ENCODE assay signal across 15 cellular contexts in genomic region chr18:21933931-21934765, GRCh38.
"Had no signal": no experiment of that assay in that cellular context is flagged by ENCODE, and none has a peak within 500 bp of the region (broad histone marks: within the 10 kb centered on the region; RNA-seq: fewer than 3 reads in every experiment).

No MANE protein-coding gene starts in this region.

- H3K27ac ChIP-seq: breast epithelium, heart left ventricle, pancreas, testis had no signal

- H3K9me3 ChIP-seq: breast epithelium, heart left ventricle, pancreas, testis had no signal

- H3K4me1 ChIP-seq: breast epithelium, heart left ventricle, pancreas, testis had no signal

- DNase-seq: activated CD4-positive, alpha-beta memory T cell treated with anti-CD3 and anti-CD28 coated beads, Interleukin-2, amount 10 ng/mL, durations not matched to agents 7 days and 5 days; activated CD4-positive, alpha-beta T cell treated with anti-CD3 and anti-CD28 coated beads for 1 hour; activated CD8-positive, alpha-beta memory T cell treated with anti-CD3 and anti-CD28 coated beads, Interleukin-2, amount 50 U/mL, for 4 hours; activated gamma-delta T cell treated with Interleukin-2 at 50 U/mL for 16 hours; activated naive CD8-positive, alpha-beta T cell treated with anti-CD3 and anti-CD28 coated beads, Interleukin-2, amount 10 ng/mL, durations not matched to agents 7 days and 5 days; activated T-cell treated with anti-CD3 and anti-CD28 coated beads, Interleukin-2, amount 50 U/mL, for 72 hours; anterior cingulate cortex; heart left ventricle; kidney glomerular epithelial cell; pancreas; stimulated activated CD4-positive, alpha-beta T cell treated with anti-CD3 and anti-CD28 coated beads, Interleukin-15, amount 100 ng/mL, for 24 hours; stimulated activated CD4-positive, alpha-beta T cell treated with anti-CD3 and anti-CD28 coated beads, Interleukin-4, amount 100 ng/mL, for 24 hours; stimulated activated naive CD8-positive, alpha-beta T cell treated with anti-CD3 and anti-CD28 coated beads, Interleukin-15, amount 100 ng/mL, for 72 hours; testis had no signal

- H3K4me3 ChIP-seq: breast epithelium, heart left ventricle, pancreas, testis had no signal

- H3K36me3 ChIP-seq: breast epithelium, heart left ventricle, pancreas had no signal

- ATAC-seq: activated T-cell treated with anti-CD3 and anti-CD28 coated beads, Interleukin-2, amount 50 U/mL, for 72 hours; heart left ventricle; pancreas; stimulated activated naive CD8-positive, alpha-beta T cell treated with anti-CD3 and anti-CD28 coated beads, Interleukin-15, amount 100 ng/mL, for 72 hours had no signal

- H3K27me3 ChIP-seq: breast epithelium, heart left ventricle, pancreas, testis had no signal
